In the genomic region with DNA sequence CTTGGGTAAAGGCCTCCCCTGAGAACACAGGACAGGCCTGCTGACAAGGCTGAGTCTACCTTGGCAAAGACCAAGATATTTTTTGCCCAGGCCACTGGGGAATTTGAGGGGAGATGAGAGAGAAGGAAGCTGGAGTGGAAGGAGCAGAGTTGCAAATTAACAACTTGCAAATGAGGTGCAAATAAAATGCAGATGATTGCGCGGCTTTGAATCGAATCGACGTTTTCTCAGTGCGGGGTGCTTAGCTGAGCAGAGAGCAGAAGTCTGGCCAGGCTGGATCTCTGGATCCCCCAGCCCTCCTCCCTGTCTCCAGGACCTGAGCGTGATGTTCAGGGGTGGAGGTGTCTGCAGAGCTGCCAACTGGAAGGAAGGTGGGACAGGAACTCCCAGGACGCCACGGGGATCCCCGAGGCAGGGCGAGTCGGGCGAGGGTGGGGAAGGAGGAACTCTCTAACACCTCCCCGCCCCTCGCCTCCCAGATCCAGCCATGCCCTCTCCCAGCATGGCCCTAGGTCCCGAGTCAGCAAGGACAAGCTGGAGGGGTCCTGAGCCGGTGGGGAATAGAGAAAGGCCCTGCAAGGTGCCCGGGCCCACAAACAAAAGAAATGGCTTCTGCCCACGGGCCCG, we compare ENCODE assay signal across 1 cellular context.
A peak's percentile ranks its signal among the peaks of the same experiment; 100 is the strongest.
TF ChIP-seq lines count a peak whose summit lies in the region.

No MANE protein-coding gene starts in this region.

TF ChIP-seq in HEK293, 187 proteins besides CTCF, POLR2A, EP300 and RAD21 (continued from another document):
- TF ChIP-seq, protein P1, sequence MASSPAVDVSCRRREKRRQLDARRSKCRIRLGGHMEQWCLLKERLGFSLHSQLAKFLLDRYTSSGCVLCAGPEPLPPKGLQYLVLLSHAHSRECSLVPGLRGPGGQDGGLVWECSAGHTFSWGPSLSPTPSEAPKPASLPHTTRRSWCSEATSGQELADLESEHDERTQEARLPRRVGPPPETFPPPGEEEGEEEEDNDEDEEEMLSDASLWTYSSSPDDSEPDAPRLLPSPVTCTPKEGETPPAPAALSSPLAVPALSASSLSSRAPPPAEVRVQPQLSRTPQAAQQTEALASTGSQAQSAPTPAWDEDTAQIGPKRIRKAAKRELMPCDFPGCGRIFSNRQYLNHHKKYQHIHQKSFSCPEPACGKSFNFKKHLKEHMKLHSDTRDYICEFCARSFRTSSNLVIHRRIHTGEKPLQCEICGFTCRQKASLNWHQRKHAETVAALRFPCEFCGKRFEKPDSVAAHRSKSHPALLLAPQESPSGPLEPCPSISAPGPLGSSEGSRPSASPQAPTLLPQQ (tag by site-specific recombination; IDR thresholded peaks at IDR 0.05) = 0 out of 2 replicates have a peak, but pooled peaks have one; percentile 24
- TF ChIP-seq ZNF521 (tag by site-specific recombination; IDR thresholded peaks at IDR 0.05) (no peak), REPIN1 (tag by site-specific recombination; IDR thresholded peaks at IDR 0.05; ENCODE audit: low read depth) (no peak), ZNF211 (tag by site-specific recombination; IDR thresholded peaks at IDR 0.05; ENCODE audit: low read depth) (0 out of 2 replicates have a peak, but pooled peaks have one; percentile 7), ZNF76 (tag by site-specific recombination; IDR thresholded peaks at IDR 0.05; ENCODE audit: borderline replicate concordance, low read depth) (no peak)
